Comparison of ENCODE assay signal across 1 cellular context in genomic region chr7:30894009-30894408, GRCh38.
TF ChIP-seq lines count a peak whose summit lies in the region.

No MANE protein-coding gene starts in this region.

TF ChIP-seq in endothelial cell of umbilical vein, 7 proteins besides CTCF, POLR2A, EP300 and RAD21 (continued from another document):
- TF ChIP-seq MAX (IDR thresholded peaks at IDR 0.05; ENCODE audit: insufficient read depth, insufficient read length), result no peak
- TF ChIP-seq POLR2AphosphoS5 (IDR thresholded peaks at IDR 0.05; ENCODE audit: insufficient read depth, low read depth, low read length), result no peak
- no peak for TF ChIP-seq EZH2 (IDR thresholded peaks at IDR 0.05; ENCODE audit: borderline replicate concordance, low read depth, low read length, severe bottlenecking)
- no peak for TF ChIP-seq JUN (IDR thresholded peaks at IDR 0.05; ENCODE audit: borderline replicate concordance, insufficient read depth, insufficient read length, low read depth)
- no peak for TF ChIP-seq FOS (IDR thresholded peaks at IDR 0.05; ENCODE audit: borderline replicate concordance, insufficient read depth, low read length)
- no peak for TF ChIP-seq MYC (IDR thresholded peaks at IDR 0.05; ENCODE audit: low read depth, low read length)
